Comparison of ENCODE assay signal across 23 cellular contexts in the genomic region with DNA sequence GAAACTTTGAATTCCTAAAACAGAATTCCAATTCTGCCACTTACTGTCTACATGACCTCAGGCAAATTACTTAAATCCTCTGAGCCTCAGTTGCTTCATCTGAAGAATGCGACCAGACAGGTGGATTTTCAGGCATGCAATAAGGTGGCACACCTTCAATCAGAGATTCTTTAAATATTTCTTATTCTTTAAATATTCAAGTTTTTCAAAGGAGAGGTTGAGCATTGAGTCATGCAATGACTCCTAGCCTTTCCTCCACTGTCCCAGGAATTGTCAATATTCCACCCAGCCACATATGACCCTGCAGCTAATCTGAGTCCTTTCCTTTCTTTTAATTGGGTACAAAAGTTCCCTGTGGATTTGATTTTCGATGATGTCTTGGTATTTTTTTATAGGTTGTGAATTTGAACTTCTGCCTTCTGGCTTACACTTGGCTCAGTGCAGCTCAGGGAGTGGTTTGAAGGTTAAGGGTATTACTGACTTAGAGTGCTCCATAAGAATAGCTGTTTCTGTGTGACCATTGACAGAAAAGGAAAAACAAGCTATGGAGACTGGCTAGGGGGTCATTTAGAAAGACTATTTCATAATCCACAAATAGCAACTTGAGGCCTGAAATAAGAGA. TPM values are rescaled to one million over a fixed set of nuclear protein-coding genes. Genes with fewer than 3 reads are reported as not detected.
DNase-seq lines count a peak whose midpoint lies in the region; ATAC-seq and TF ChIP-seq lines count a peak whose summit lies in the region.
"Had no signal": no experiment of that assay in that cellular context is flagged by ENCODE, and none has a peak within 500 bp of the region (broad histone marks: within the 10 kb centered on the region; RNA-seq: fewer than 3 reads in every experiment).

No MANE protein-coding gene starts in this region.

- H3K27me3 ChIP-seq in CD8-positive, alpha-beta T cell (ENCODE audit: insufficient read depth, low read length): no peaks in the 10 kb centered on the region
- H3K27me3 ChIP-seq: ascending aorta, heart left ventricle, tibial artery had no signal

- no peak for TF ChIP-seq CTCF in nephron (IDR thresholded peaks at IDR 0.05; ENCODE audit: unreplicated experiment in 3 of 3)
- TF ChIP-seq CTCF in CD8-positive, alpha-beta T cell (IDR thresholded peaks at IDR 0.05): no peak

- H3K36me3 ChIP-seq in CD8-positive, alpha-beta T cell (ENCODE audit: insufficient read depth, low read length): no peaks in the 10 kb centered on the region
- H3K36me3 ChIP-seq: ascending aorta, HAP-1, heart left ventricle, tibial artery had no signal

- H3K27ac Mint-ChIP-seq in nephron: peak overlapping the region in 2 of 3 experiments; percentile 17 to 32
- no peak overlapping the region for H3K27ac Mint-ChIP-seq in activated T-cell treated with anti-CD3 and anti-CD28 coated beads, Interleukin-2, amount 50 U/mL, for 24 hours
- H3K27ac Mint-ChIP-seq in CD8-positive, alpha-beta T cell: no peak overlapping the region
- H3K27ac Mint-ChIP-seq: activated CD4-positive, alpha-beta T cell treated with anti-CD3 and anti-CD28 coated beads for 36 hours; activated naive CD4-positive, alpha-beta T cell treated with anti-CD3 and anti-CD28 coated beads, Interleukin-2, amount 50 U/mL, for 72 hours; effector memory CD8-positive, alpha-beta T cell had no signal

- peak overlapping the region; percentile 83 for H3K27ac ChIP-seq in epithelial cell of prostate
- H3K27ac ChIP-seq in CD8-positive, alpha-beta T cell (ENCODE audit: low read depth, low read length): no peak overlapping the region
- H3K27ac ChIP-seq: ascending aorta, heart left ventricle, tibial artery had no signal

- H3K4me3 Mint-ChIP-seq in nephron: peak overlapping the region in 1 of 3 experiments; percentile 1
- H3K4me3 Mint-ChIP-seq in activated T-cell treated with anti-CD3 and anti-CD28 coated beads, Interleukin-2, amount 50 U/mL, for 24 hours: no peak overlapping the region
- H3K4me3 Mint-ChIP-seq in CD8-positive, alpha-beta T cell: no peak overlapping the region
- H3K4me3 Mint-ChIP-seq: activated CD4-positive, alpha-beta T cell treated with anti-CD3 and anti-CD28 coated beads for 36 hours; effector memory CD8-positive, alpha-beta T cell; naive thymus-derived CD8-positive, alpha-beta T cell had no signal

- H3K4me3 ChIP-seq in CD8-positive, alpha-beta T cell (ENCODE audit: low read depth, low read length): no peak overlapping the region
- H3K4me3 ChIP-seq: ascending aorta, HAP-1, heart left ventricle, lung, tibial artery had no signal

- POLR2A ChIA-PET in CD8-positive, alpha-beta T cell (lab: Charles Lee): no interaction called here

- ATAC-seq in HG02870 (IDR thresholded peaks at IDR 0.05; ENCODE audit: unreplicated experiment) (no peak), GM18858 (IDR thresholded peaks at IDR 0.05; ENCODE audit: unreplicated experiment) (no peak)
- no peak for ATAC-seq in CD8-positive, alpha-beta T cell
- ATAC-seq: activated CD4-positive, alpha-beta T cell treated with anti-CD3 and anti-CD28 coated beads for 36 hours; activated naive CD4-positive, alpha-beta T cell treated with anti-CD3 and anti-CD28 coated beads, Interleukin-2, amount 50 U/mL, for 72 hours; effector memory CD8-positive, alpha-beta T cell; heart left ventricle; naive thymus-derived CD8-positive, alpha-beta T cell; sciatic nerve had no signal

- intact Hi-C loops in CD8-positive, alpha-beta T cell (cut with DNase I, micrococcal nuclease): loop anchor here (5.0 to 10.0 kb wide), 5 partner anchors 510 to 1560 kb away; a partner anchor contains a TSS

- H3K4me1 ChIP-seq in CD8-positive, alpha-beta T cell (ENCODE audit: insufficient read depth, low read length): peaks cover 16% of the 10 kb centered on the region

- no peaks in the 10 kb centered on the region for H3K9me3 ChIP-seq in CD8-positive, alpha-beta T cell (ENCODE audit: low read length)
- H3K9me3 ChIP-seq: ascending aorta, HAP-1, heart left ventricle, tibial artery had no signal

- H3K4me1 Mint-ChIP-seq in nephron: peaks cover 80% of the 10 kb centered on the region
- peaks cover 16% of the 10 kb centered on the region for H3K4me1 Mint-ChIP-seq in activated T-cell treated with anti-CD3 and anti-CD28 coated beads, Interleukin-2, amount 50 U/mL, for 24 hours (ENCODE audit: low read depth)
- peaks cover 15% of the 10 kb centered on the region for H3K4me1 Mint-ChIP-seq in CD8-positive, alpha-beta T cell (ENCODE audit: low read depth)

- no peaks in the 10 kb centered on the region for H3K27me3 Mint-ChIP-seq in nephron (ENCODE audit: low read depth)
- H3K27me3 Mint-ChIP-seq in activated T-cell treated with anti-CD3 and anti-CD28 coated beads, Interleukin-2, amount 50 U/mL, for 24 hours: no peaks in the 10 kb centered on the region
- no peaks in the 10 kb centered on the region for H3K27me3 Mint-ChIP-seq in CD8-positive, alpha-beta T cell (ENCODE audit: low read depth)
- H3K27me3 Mint-ChIP-seq: activated CD4-positive, alpha-beta T cell treated with anti-CD3 and anti-CD28 coated beads for 36 hours; effector memory CD8-positive, alpha-beta T cell; naive thymus-derived CD8-positive, alpha-beta T cell had no signal

- CTCF ChIA-PET in CD8-positive, alpha-beta T cell (lab: Charles Lee): interaction anchor here (0.6 to 8.5 kb wide), 2 partner anchors 682 to 1375 kb away, joined by 3 to 74 read pairs; no protein-coding TSS in a partner anchor

- DNase-seq in EH (ENCODE audit: low read depth): peak; percentile 42
- peak; percentile 40 for DNase-seq in M059J (ENCODE audit: low read depth)
- DNase-seq in epithelial cell of prostate (ENCODE audit: low read depth, low spot score): no peak
- no peak for DNase-seq in activated T-cell treated with anti-CD3 and anti-CD28 coated beads, Interleukin-2, amount 50 U/mL, for 24 hours
- no peak for DNase-seq in CD8-positive, alpha-beta T cell
- DNase-seq: activated CD4-positive, alpha-beta T cell treated with anti-CD3 and anti-CD28 coated beads for 36 hours; DMS79 treated with DMSO at 0.1 percent for 48 hours; effector memory CD8-positive, alpha-beta T cell; heart left ventricle; naive thymus-derived CD8-positive, alpha-beta T cell; NCI-H146; NCI-H2171; NCI-H526; SHP77; tibial artery had no signal

- H3K9me3 Mint-ChIP-seq in nephron: no peaks in the 10 kb centered on the region
- H3K9me3 Mint-ChIP-seq in activated T-cell treated with anti-CD3 and anti-CD28 coated beads, Interleukin-2, amount 50 U/mL, for 24 hours: no peaks in the 10 kb centered on the region
- H3K9me3 Mint-ChIP-seq in CD8-positive, alpha-beta T cell: no peaks in the 10 kb centered on the region
- H3K9me3 Mint-ChIP-seq: activated naive CD4-positive, alpha-beta T cell treated with anti-CD3 and anti-CD28 coated beads, Interleukin-2, amount 50 U/mL, for 72 hours; effector memory CD8-positive, alpha-beta T cell; naive thymus-derived CD8-positive, alpha-beta T cell had no signal

- H3K36me3 Mint-ChIP-seq in nephron (ENCODE audit: low read depth): no peaks in the 10 kb centered on the region
- no peaks in the 10 kb centered on the region for H3K36me3 Mint-ChIP-seq in activated T-cell treated with anti-CD3 and anti-CD28 coated beads, Interleukin-2, amount 50 U/mL, for 24 hours (ENCODE audit: low read depth)
- H3K36me3 Mint-ChIP-seq in CD8-positive, alpha-beta T cell: peaks cover 15% of the 10 kb centered on the region
- H3K36me3 Mint-ChIP-seq: activated naive CD4-positive, alpha-beta T cell treated with anti-CD3 and anti-CD28 coated beads, Interleukin-2, amount 50 U/mL, for 72 hours had no signal

RNA-seq across cellular contexts. Expression of a gene that starts 52.2 kb away (rescaled TPM):
- total RNA-seq in M059J (2014; rRNA removed; shearing (Covaris generic)): 595 and 661 TPM in 2 replicates
- total RNA-seq in CD8-positive, alpha-beta T cell: 100 to 1,000 TPM; 146 to 147 TPM

Comparison
In these comparisons a context has a peak if more than half of its experiments do, and no peak if none do; other contexts are left out.
1. DNase-seq: peak in EH (single experiment) and M059J (single experiment); none in epithelial cell of prostate (single experiment), activated T-cell treated with anti-CD3 and anti-CD28 coated beads, Interleukin-2, amount 50 U/mL, for 24 hours (single experiment) and CD8-positive, alpha-beta T cell (0 of 7).
2. H3K27ac Mint-ChIP-seq: peak in nephron (2 of 3); none in activated T-cell treated with anti-CD3 and anti-CD28 coated beads, Interleukin-2, amount 50 U/mL, for 24 hours (single experiment) and CD8-positive, alpha-beta T cell (single experiment).